In the genomic region with DNA sequence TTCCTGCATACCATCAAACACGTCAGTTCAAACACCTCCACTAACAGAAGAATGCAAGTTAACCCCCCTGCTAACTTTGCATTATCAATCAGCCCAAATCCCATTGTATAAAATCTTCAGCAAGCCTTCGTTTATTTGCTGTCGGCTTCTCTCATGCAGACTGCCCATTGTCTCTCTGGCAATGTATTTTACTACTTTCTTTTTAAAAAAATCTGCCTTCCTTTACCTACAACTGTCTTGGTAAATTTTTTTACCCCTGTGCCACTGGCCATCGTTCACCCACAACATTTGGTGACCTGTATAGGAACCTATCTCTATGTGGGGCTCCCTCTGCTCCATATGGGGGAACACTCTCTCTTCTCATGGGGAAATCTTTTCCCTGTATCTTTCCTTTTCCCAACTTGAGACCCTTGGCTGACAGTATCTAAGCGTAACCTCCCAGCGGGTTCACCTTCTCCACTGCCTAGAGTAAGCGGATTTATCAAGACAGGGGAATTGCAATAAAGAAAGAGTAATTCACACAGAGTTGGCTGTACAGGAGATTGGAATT, we compare ENCODE assay signal across 1 cellular context.
TF ChIP-seq lines count a peak whose summit lies in the region.

No MANE protein-coding gene starts in this region.

TF ChIP-seq in H1, 55 proteins besides CTCF, POLR2A, EP300 and RAD21:
- TF ChIP-seq CBX5 (IDR thresholded peaks at IDR 0.05; ENCODE audit: low read depth, low read length), result no peak
